1 cellular context compared by ENCODE assay signal in genomic region chr19:43595999-43596841, GRCh38.
TF ChIP-seq lines count a peak whose summit lies in the region.

A gene with protein sequence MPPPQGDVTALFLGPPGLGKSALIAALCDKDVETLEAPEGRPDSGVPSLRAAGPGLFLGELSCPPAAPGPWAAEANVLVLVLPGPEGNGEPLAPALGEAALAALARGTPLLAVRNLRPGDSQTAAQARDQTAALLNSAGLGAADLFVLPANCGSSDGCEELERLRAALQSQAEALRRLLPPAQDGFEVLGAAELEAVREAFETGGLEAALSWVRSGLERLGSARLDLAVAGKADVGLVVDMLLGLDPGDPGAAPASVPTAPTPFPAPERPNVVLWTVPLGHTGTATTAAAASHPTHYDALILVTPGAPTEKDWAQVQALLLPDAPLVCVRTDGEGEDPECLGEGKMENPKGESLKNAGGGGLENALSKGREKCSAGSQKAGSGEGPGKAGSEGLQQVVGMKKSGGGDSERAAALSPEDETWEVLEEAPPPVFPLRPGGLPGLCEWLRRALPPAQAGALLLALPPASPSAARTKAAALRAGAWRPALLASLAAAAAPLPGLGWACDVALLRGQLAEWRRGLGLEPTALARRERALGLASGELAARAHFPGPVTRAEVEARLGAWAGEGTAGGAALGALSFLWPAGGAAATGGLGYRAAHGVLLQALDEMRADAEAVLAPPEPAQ (minus strand): TSS chr19:43596134. CDS start chr19:43595338, 796 bp downstream.
A gene with protein sequence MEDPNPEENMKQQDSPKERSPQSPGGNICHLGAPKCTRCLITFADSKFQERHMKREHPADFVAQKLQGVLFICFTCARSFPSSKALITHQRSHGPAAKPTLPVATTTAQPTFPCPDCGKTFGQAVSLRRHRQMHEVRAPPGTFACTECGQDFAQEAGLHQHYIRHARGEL (plus strand): TSS chr19:43596595. CDS start chr19:43597109, 514 bp downstream.

TF ChIP-seq in K562, 482 proteins besides CTCF, POLR2A, EP300 and RAD21 (continued from another document):
- TF ChIP-seq BRCA1 (IDR thresholded peaks at IDR 0.05) (no peak), BRCA1 (CRISPR knock-in tag; IDR thresholded peaks at IDR 0.05) (no peak), ZBTB26 (CRISPR knock-in tag; IDR thresholded peaks at IDR 0.05) (no peak), ZNF507 (tag; conservative IDR thresholded peaks at IDR 0.05) (no peak), ETV1 (tag; conservative IDR thresholded peaks at IDR 0.05; ENCODE audit: low read depth) (peak; percentile 69), TBL1XR1 (IDR thresholded peaks at IDR 0.05; ENCODE audit: low read length in 2 of 2) (peak in 1 of 2 experiments; percentile 59; a peak in 2 of 4 replicates), KAT2B (IDR thresholded peaks at IDR 0.05; ENCODE audit: low read depth, low read length) (no peak), PTTG1 (tag; IDR thresholded peaks at IDR 0.05; ENCODE audit: low read depth) (no peak), CLOCK (CRISPR knock-in tag; IDR thresholded peaks at IDR 0.05; ENCODE audit: borderline replicate concordance) (no peak), MAFF (IDR thresholded peaks at IDR 0.05; ENCODE audit: low read length) (no peak), DPF2 (IDR thresholded peaks at IDR 0.05) (peak; percentile 64), ZBTB8A (IDR thresholded peaks at IDR 0.05; ENCODE audit: partially characterized antibody) (no peak), FOXP1 (CRISPR knock-in tag; IDR thresholded peaks at IDR 0.05) (no peak; the same call in 1 of the 2 replicates), NR2F6 (CRISPR knock-in tag; IDR thresholded peaks at IDR 0.05) (peak; percentile 87; the same call in 1 of the 2 replicates), SNIP1 (IDR thresholded peaks at IDR 0.05; ENCODE audit: low read depth) (no peak), ZNF282 (CRISPR knock-in tag; IDR thresholded peaks at IDR 0.05) (no peak)
